ENCODE assay signal across 8 cellular contexts in the genomic region with DNA sequence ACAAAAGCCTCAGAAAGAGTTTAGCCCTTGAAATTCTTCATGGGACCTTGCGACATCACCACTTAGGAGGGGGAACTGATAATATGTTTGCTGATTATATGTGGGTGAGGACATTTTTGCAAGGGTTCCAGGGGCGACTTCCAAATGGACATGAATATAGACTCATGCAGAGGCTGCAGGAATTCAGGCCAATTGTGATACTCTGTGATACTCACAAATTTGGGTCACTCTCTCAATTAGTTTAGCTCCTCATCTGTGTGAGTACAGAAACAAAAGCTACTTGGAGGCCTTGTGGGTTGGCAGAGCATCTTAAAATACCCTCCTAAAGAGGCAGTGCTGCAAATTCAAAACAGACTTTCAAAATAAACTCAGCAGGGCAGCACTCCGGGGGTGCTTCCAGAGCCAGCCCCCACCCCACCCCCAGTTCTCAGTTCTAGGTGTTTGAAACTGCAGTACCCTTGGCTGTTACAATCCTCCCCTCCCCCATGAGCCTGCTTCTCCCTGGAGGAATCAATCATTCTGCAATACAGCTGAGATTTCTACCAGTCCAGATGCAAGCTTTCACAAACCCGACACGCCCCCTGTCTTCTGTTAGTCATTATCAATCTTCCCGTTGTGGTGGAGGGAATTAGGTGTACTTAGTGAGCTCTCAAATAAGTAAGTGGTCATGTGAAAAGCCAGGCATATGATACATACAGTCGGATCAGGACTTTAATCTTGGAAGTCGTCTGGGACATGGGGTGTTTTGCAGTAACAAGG.
A peak's percentile ranks its signal among the peaks of the same experiment; 100 is the strongest.
DNase-seq lines count a peak whose midpoint lies in the region; ATAC-seq and TF ChIP-seq lines count a peak whose summit lies in the region.

No MANE protein-coding gene starts in this region.

- ATAC-seq in GM18870 (IDR thresholded peaks at IDR 0.05; ENCODE audit: unreplicated experiment) = peak; percentile 39
- ATAC-seq in HG03354 (IDR thresholded peaks at IDR 0.05; ENCODE audit: poor library complexity, severe bottlenecking, unreplicated experiment) = peak; percentile 50
- ATAC-seq in HG02973 (IDR thresholded peaks at IDR 0.05; ENCODE audit: unreplicated experiment) = no peak

- peak overlapping the region in 1 of 2 donors; percentile 10 for H3K4me3 ChIP-seq in foreskin fibroblast (ENCODE audit: low read depth in 1 of 2, low read length in 2 of 2)
- H3K4me3 ChIP-seq in skeletal muscle satellite cell (ENCODE audit: low read length) = no peak overlapping the region

- H3K9ac ChIP-seq in skeletal muscle satellite cell (ENCODE audit: low read depth, low read length) = no peak overlapping the region

- H3K9me3 ChIP-seq in skeletal muscle satellite cell (replicated peaks; ENCODE audit: low read length) = no peaks in the 10 kb centered on the region

- DNase-seq in A172 (ENCODE audit: low spot score) (peak; percentile 81), RWPE1 (ENCODE audit: low spot score) (peak; percentile 84), foreskin fibroblast (peak; percentile 84 to 91), GF-D8 (lab: John Stamatoyannopoulos, UW) (no peak)

- no peak for TF ChIP-seq CTCF in RWPE1 (conservative IDR thresholded peaks at IDR 0.05; ENCODE audit: low read depth)
- TF ChIP-seq CTCF in foreskin fibroblast (IDR thresholded peaks at IDR 0.05; ENCODE audit: low read depth, low read length) = no peak

- POLR2A ChIA-PET in RWPE1 (lab: Yijun Ruan, JAX; ENCODE audit: low non-redundant PET) = interaction anchor here (1.2 kb wide), 1 partner anchor 226 kb away, joined by 6 read pairs; no protein-coding TSS in a partner anchor

- peaks cover 5% of the 10 kb centered on the region for H3K27me3 ChIP-seq in skeletal muscle satellite cell (ENCODE audit: control insufficient read depth, insufficient read depth, low read length)

- H3K27ac ChIP-seq in RWPE1 = peak overlapping the region; percentile 88

- H3K4me1 ChIP-seq in skeletal muscle satellite cell (ENCODE audit: control insufficient read depth, insufficient read depth, low read length) = peaks cover 57% of the 10 kb centered on the region

- no peaks in the 10 kb centered on the region for H3K36me3 ChIP-seq in skeletal muscle satellite cell (ENCODE audit: insufficient read depth, low read length)

- CTCF ChIA-PET in RWPE1 (lab: Yijun Ruan, JAX) = interaction anchor here (0.6 kb wide), 1 partner anchor 1143 kb away, joined by 3 read pairs; no protein-coding TSS in a partner anchor

- H3K4me2 ChIP-seq in skeletal muscle satellite cell (ENCODE audit: low read length) = peak overlapping the region; percentile 67
